8 cellular contexts compared by ENCODE assay signal in the genomic region with DNA sequence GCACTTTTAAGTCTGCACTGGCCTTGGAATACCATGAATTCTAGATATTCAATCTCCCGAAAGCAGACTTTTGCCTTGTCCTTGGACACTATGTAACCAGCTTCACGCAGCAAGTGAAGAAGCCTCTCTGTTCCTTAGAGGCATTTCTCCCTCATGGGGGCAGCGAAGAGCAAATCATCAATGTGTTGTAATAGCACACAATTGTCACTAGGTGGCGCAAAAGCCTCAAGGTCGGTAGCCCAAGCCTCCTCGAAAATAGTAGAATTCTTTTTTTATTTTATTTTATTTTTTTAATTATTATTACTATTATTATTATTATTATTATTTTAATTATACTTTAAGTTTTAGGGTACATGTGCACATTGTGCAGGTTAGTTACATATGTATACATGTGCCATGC.
DNase-seq lines count a peak whose midpoint lies in the region; ATAC-seq and TF ChIP-seq lines count a peak whose summit lies in the region.
"Not testable (repeated sequence)": the region's sequence is repeated elsewhere in the genome, so short reads cannot be mapped to it uniquely, and the experiment has no call there.

No MANE protein-coding gene starts in this region.

- H3K4me1 Mint-ChIP-seq in activated T-cell treated with anti-CD3 and anti-CD28 coated beads, Interleukin-2, amount 50 U/mL, for 4 hours (ENCODE audit: low read depth) = peaks cover 18% of the 10 kb centered on the region
- H3K4me1 Mint-ChIP-seq in mesothelial cell of epicardium = not testable (repeated sequence)

- H3K27ac ChIP-seq in Panc1 (ENCODE audit: low read length) = not testable (repeated sequence)

- not testable (repeated sequence) for H3K36me3 ChIP-seq in Panc1 (ENCODE audit: control insufficient read depth, insufficient read depth, low read length)

- POLR2A ChIA-PET in Panc1 (lab: Charles Lee) = not testable (repeated sequence)

- DNase-seq in DMS53 treated with DMSO at 0.1 percent for 48 hours (lab: John Stamatoyannopoulos, UW; ENCODE audit: unreplicated experiment) = peak; percentile 50
- peak; percentile 63 for DNase-seq in LHCN-M2 (ENCODE audit: low read depth)
- peak; percentile 59 for DNase-seq in Panc1 (ENCODE audit: low read depth, low spot score)
- DNase-seq in activated T-cell treated with anti-CD3 and anti-CD28 coated beads, Interleukin-2, amount 50 U/mL, for 4 hours; mesothelial cell of epicardium (ENCODE audit: low spot score in 2 of 2, unreplicated experiment in 2 of 2): not testable (repeated sequence)
- peak; percentile 0 for DNase-seq in epithelial cell of proximal tubule (ENCODE audit: low read depth)
- DNase-seq in superior temporal gyrus (ENCODE audit: extremely low spot score) = peak; percentile 84

- BruUV-seq in Panc1 (replicated peaks; lab: Mats Ljungman, UMichigan) = not testable (repeated sequence)

- not testable (repeated sequence) for H3K27me3 Mint-ChIP-seq in activated T-cell treated with anti-CD3 and anti-CD28 coated beads, Interleukin-2, amount 50 U/mL, for 4 hours (ENCODE audit: low read depth); mesothelial cell of epicardium (ENCODE audit: low read depth)

- H3K27ac Mint-ChIP-seq in mesothelial cell of epicardium = not testable (repeated sequence)

- ATAC-seq in GM21786 (IDR thresholded peaks at IDR 0.05; ENCODE audit: unreplicated experiment) = peak; percentile 56
- ATAC-seq in Panc1 = peak; percentile 83
- ATAC-seq in activated T-cell treated with anti-CD3 and anti-CD28 coated beads, Interleukin-2, amount 50 U/mL, for 4 hours = peak; percentile 48 to 52

- intact Hi-C loops in Panc1 (cut with micrococcal nuclease; ENCODE audit: unreplicated experiment) = loop anchor here (1.0 to 5.0 kb wide), 3 partner anchors 95 to 504 kb away; no protein-coding TSS in a partner anchor

- not testable (repeated sequence) for H3K4me1 ChIP-seq in Panc1 (ENCODE audit: control insufficient read depth, insufficient read depth, low read length)

- H3K36me3 Mint-ChIP-seq in activated T-cell treated with anti-CD3 and anti-CD28 coated beads, Interleukin-2, amount 50 U/mL, for 4 hours (ENCODE audit: insufficient read depth); mesothelial cell of epicardium: not testable (repeated sequence)

- CTCF ChIA-PET in Panc1 (lab: Charles Lee) = interaction anchor here (0.6 to 0.7 kb wide), 2 partner anchors 93 to 98 kb away, joined by 3 to 6 read pairs; no protein-coding TSS in a partner anchor

- TF ChIP-seq CTCF in Panc1 (IDR thresholded peaks at IDR 0.05) (peak; percentile 92), epithelial cell of proximal tubule (conservative IDR thresholded peaks at IDR 0.05; ENCODE audit: low read depth, low read length) (peak; percentile 90), mesothelial cell of epicardium (IDR thresholded peaks at IDR 0.05; ENCODE audit: unreplicated experiment) (peak; percentile 62)

- H3K9me3 Mint-ChIP-seq in activated T-cell treated with anti-CD3 and anti-CD28 coated beads, Interleukin-2, amount 50 U/mL, for 4 hours = not testable (repeated sequence)
- peaks cover 62% of the 10 kb centered on the region for H3K9me3 Mint-ChIP-seq in mesothelial cell of epicardium

- in situ Hi-C loops in Panc1 (cut with HindIII; ENCODE audit: low pct_unique_long_range_greater_than_20kb, low sequenced_read_pairs) = not testable (repeated sequence)

- not testable (repeated sequence) for H3K4me3 Mint-ChIP-seq in activated T-cell treated with anti-CD3 and anti-CD28 coated beads, Interleukin-2, amount 50 U/mL, for 4 hours; mesothelial cell of epicardium

- not testable (repeated sequence) for H3K9me3 ChIP-seq in Panc1 (ENCODE audit: control insufficient read depth, insufficient read depth, low read depth, low read length)

- H3K27me3 ChIP-seq in Panc1 (ENCODE audit: control insufficient read depth, insufficient read depth, low read length) = not testable (repeated sequence)

- not testable (repeated sequence) for H3K4me3 ChIP-seq in Panc1 (ENCODE audit: low read depth in 2 of 2, low read length in 2 of 2); epithelial cell of proximal tubule (ENCODE audit: low read depth, low read length)
